ENCODE assay signal across 9 cellular contexts in the genomic region with DNA sequence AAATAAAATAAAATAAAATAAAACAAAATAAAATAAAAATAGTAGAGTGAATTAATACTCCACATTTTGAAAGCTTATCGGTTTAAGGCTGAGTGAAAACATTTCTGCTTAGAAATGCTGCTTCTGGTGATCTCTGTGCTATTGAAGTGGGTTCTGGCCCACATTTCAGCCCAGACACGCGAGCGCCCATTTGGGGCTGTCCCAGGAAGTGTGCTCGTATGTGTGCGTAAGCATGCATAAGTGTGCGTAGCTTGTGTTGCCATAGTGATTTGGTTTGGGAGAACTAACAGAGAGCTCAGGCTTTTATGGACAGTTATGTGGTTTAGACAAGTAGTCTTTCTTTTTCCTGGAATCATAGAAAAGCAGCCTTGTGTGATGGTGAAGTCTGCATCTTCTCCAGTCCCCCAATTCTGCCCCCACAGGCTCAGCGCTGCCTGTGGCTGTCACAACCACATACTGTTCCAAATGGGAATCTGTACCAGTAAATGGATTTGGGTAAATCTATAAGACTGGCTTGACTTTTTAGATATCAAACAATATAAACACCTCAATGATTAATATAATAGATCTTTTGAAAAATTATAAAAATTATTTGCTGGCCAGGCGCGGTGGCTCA. TPM values are rescaled to one million over a fixed set of nuclear protein-coding genes. Genes with fewer than 3 reads are reported as not detected.
A peak's percentile ranks its signal among the peaks of the same experiment; 100 is the strongest.
DNase-seq lines count a peak whose midpoint lies in the region; ATAC-seq, FAIRE-seq and TF ChIP-seq lines count a peak whose summit lies in the region.
"Had no signal": no experiment of that assay in that cellular context is flagged by ENCODE, and none has a peak within 500 bp of the region (broad histone marks: within the 10 kb centered on the region; RNA-seq: fewer than 3 reads in every experiment).

No MANE protein-coding gene starts in this region.

- H3K27ac ChIP-seq in HL-60 (replicated peaks) = peak overlapping the region; percentile 43

- no peaks in the 10 kb centered on the region for H3K27me3 ChIP-seq in HL-60 (ENCODE audit: insufficient read depth, poor library complexity, severe bottlenecking)

- H3K4me3 ChIP-seq in HL-60 (replicated peaks; ENCODE audit: insufficient read depth, low read length) = no peak overlapping the region

- TF ChIP-seq CTCF in HL-60 (IDR thresholded peaks at IDR 0.05; ENCODE audit: insufficient read depth, low read length) = no peak

- DNase-seq in GM12891 (ENCODE audit: insufficient read length, low spot score) (peak; percentile 37), HL-60 (ENCODE audit: low read depth in 1 of 2, low spot score in 1 of 2) (peak in 1 of 2 experiments; percentile 38), activated T-helper 1 cell treated with Interleukin-2 at 50 U/mL for 16 hours (ENCODE audit: low read depth) (peak; percentile 46), NCI-H1694 (lab: John Stamatoyannopoulos, UW) (no peak), putamen (ENCODE audit: low spot score) (no peak)
- peak; percentile 55 to 62 for DNase-seq in stimulated activated CD4-positive, alpha-beta T cell treated with anti-CD3 and anti-CD28 coated beads, Interleukin-15, amount 100 ng/mL, for 48 hours (ENCODE audit: low read depth in 2 of 2)
- DNase-seq: glutamatergic neuron had no signal

- peak; percentile 88 for FAIRE-seq in GM12891 (lab: Jason Lieb, UNC)

- TF ChIP-seq POLR2A in GM12891 (IDR thresholded peaks at IDR 0.05; ENCODE audit: low read depth, low read length) = no peak

- ATAC-seq in HG03439 (IDR thresholded peaks at IDR 0.05; ENCODE audit: unreplicated experiment) = no peak
- ATAC-seq in GM19395 (IDR thresholded peaks at IDR 0.05; ENCODE audit: unreplicated experiment) = no peak

TF ChIP-seq in GM12891, 5 proteins besides CTCF, POLR2A, EP300 and RAD21:
- 0 out of 2 replicates have a peak, but pooled peaks have one; percentile 5 for TF ChIP-seq SPI1 (IDR thresholded peaks at IDR 0.05; ENCODE audit: low read depth, low read length)
- peak; percentile 99 for TF ChIP-seq POU2F2 (IDR thresholded peaks at IDR 0.05; ENCODE audit: low read depth, low read length)
- TF ChIP-seq POLR2AphosphoS5 (IDR thresholded peaks at IDR 0.05; ENCODE audit: low read depth, low read length) = no peak
- 0 out of 2 replicates have a peak, but pooled peaks have one; percentile 46 for TF ChIP-seq TAF1 (IDR thresholded peaks at IDR 0.05; ENCODE audit: low read depth, low read length)
- TF ChIP-seq PAX5 (IDR thresholded peaks at IDR 0.05; ENCODE audit: insufficient read depth, low read length, severe bottlenecking) = no peak

RNA-seq across cellular contexts. Expression of gene PURB, which starts 29.8 kb away (rescaled TPM):
- polyA plus RNA-seq in GM12891 (2012; ENCODE audit: low read depth, missing spikeins) = 6.8 TPM

Comparison
In these comparisons a context has a peak if more than half of its experiments do, and no peak if none do; other contexts are left out.
1. DNase-seq: peak in GM12891 (single experiment), activated T-helper 1 cell treated with Interleukin-2 at 50 U/mL for 16 hours (single experiment) and stimulated activated CD4-positive, alpha-beta T cell treated with anti-CD3 and anti-CD28 coated beads, Interleukin-15, amount 100 ng/mL, for 48 hours (2 of 2); none in NCI-H1694 (single experiment) and putamen (single experiment).